17 cellular contexts compared by ENCODE assay signal in the genomic region with DNA sequence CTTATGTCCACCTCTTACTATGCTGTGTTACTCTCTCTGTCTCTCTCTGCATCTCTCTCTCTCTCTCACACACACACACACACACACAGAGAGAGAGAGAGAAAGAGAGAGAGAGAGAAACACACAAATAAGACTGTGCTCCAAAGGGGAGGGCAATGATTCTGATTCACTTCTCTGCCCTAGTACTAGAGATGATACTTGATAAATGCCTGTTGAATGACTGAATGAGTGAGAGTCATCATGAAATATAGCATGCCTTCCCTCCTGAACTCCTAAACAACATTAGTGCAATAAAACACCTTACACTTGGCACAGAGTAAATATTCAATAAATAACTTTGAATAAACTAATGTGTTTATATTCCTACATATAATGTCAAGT.
"Had no signal": no experiment of that assay in that cellular context is flagged by ENCODE, and none has a peak within 500 bp of the region (broad histone marks: within the 10 kb centered on the region; RNA-seq: fewer than 3 reads in every experiment).

No MANE protein-coding gene starts in this region.

- H3K27me3 Mint-ChIP-seq: activated naive CD8-positive, alpha-beta T cell treated with anti-CD3 and anti-CD28 coated beads for 36 hours; activated T-helper 17 cell treated with anti-CD3 and anti-CD28 coated beads, Interleukin-2, amount 50 U/mL, for 72 hours; progenitor cell of endocrine pancreas had no signal

- H3K27ac ChIP-seq: brain microvascular endothelial cell, neural progenitor cell, right atrium auricular region, stomach had no signal

- H3K36me3 Mint-ChIP-seq: activated naive CD8-positive, alpha-beta T cell treated with anti-CD3 and anti-CD28 coated beads for 36 hours; neural progenitor cell had no signal

- H3K27me3 ChIP-seq: brain microvascular endothelial cell, neural progenitor cell, right atrium auricular region, stomach had no signal

- H3K27ac Mint-ChIP-seq: activated naive CD8-positive, alpha-beta T cell treated with anti-CD3 and anti-CD28 coated beads for 36 hours; activated T-helper 17 cell treated with anti-CD3 and anti-CD28 coated beads, Interleukin-2, amount 50 U/mL, for 72 hours; progenitor cell of endocrine pancreas had no signal

- H3K9me3 ChIP-seq: right atrium auricular region, stomach had no signal

- H3K4me3 Mint-ChIP-seq: activated naive CD8-positive, alpha-beta T cell treated with anti-CD3 and anti-CD28 coated beads for 36 hours; activated T-helper 17 cell treated with anti-CD3 and anti-CD28 coated beads, Interleukin-2, amount 50 U/mL, for 72 hours; neural progenitor cell had no signal

- H3K9me3 Mint-ChIP-seq: neural progenitor cell had no signal

- DNase-seq: activated CD4-positive, alpha-beta T cell treated with anti-CD3 and anti-CD28 coated beads for 1 hour; activated CD4-positive, alpha-beta T cell treated with anti-CD3 and anti-CD28 coated beads, Interleukin-2, amount 50 U/mL, for 4 hours; activated naive CD4-positive, alpha-beta T cell; activated naive CD8-positive, alpha-beta T cell treated with anti-CD3 and anti-CD28 coated beads for 36 hours; activated T-cell treated with anti-CD3 and anti-CD28 coated beads for 4 hours; brain microvascular endothelial cell; effector CD4-positive, alpha-beta T cell; hippocampal formation; islet precursor cell; SIG-M5; stomach; T-helper 1 cell had no signal

- H3K4me3 ChIP-seq: lung, neural progenitor cell, right atrium auricular region, stomach had no signal

- H3K4me1 ChIP-seq: neural progenitor cell, right atrium auricular region, stomach had no signal

- H3K4me1 Mint-ChIP-seq: activated naive CD8-positive, alpha-beta T cell treated with anti-CD3 and anti-CD28 coated beads for 36 hours; activated T-helper 17 cell treated with anti-CD3 and anti-CD28 coated beads, Interleukin-2, amount 50 U/mL, for 72 hours; neural progenitor cell had no signal

- H3K36me3 ChIP-seq: brain microvascular endothelial cell, neural progenitor cell, right atrium auricular region, stomach had no signal
